ENCODE assay signal across 9 cellular contexts in the genomic region with DNA sequence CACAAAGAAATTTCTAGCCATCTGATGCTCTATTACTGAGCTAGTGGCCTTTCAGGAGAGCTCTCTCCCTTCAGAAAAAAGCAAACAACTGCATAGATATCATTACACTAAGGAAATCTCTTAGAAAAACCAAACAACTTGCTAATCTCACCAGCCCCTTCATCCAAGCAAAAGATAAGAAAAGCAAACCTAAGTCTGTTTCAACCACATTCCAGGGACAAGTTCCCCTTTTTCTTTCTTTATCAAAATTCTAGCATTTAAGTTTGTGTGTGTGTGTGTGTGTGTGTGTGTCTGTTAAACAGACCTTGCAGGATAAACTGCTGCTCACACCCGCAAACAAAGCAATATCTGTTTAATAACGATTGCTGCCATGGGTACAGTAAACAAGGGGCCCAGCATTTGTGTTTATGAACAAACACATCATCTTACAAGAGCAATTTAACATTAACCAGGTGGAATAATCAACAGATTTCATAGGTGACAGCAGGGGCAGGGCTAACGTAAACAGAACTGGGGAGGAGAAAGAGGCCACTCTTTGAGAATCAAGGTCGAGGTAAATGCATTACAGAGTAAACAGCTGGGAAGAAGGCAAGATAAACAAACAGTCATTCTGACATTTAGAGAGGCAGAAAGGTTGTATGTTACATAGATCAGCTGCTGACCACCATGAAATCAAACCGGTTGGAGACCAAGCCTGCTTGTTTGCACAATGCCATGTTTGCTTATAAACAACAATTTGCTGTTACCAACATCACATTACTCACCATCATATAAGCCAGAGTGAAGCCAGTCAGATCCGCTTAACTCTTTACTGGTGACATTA.
DNase-seq lines count a peak whose midpoint lies in the region; ATAC-seq and TF ChIP-seq lines count a peak whose summit lies in the region.
"Had no signal": no experiment of that assay in that cellular context is flagged by ENCODE, and none has a peak within 500 bp of the region (broad histone marks: within the 10 kb centered on the region; RNA-seq: fewer than 3 reads in every experiment).

No MANE protein-coding gene starts in this region.

- no peaks in the 10 kb centered on the region for H3K9me3 Mint-ChIP-seq in naive thymus-derived CD8-positive, alpha-beta T cell
- H3K9me3 Mint-ChIP-seq: IgD-negative memory B cell had no signal

- POLR2A ChIA-PET in naive thymus-derived CD8-positive, alpha-beta T cell (lab: Charles Lee), result interaction anchor here (0.6 to 0.7 kb wide), 2 partner anchors 9 to 134 kb away, joined by 3 to 4 read pairs; no protein-coding TSS in a partner anchor

- H3K4me1 Mint-ChIP-seq in naive thymus-derived CD8-positive, alpha-beta T cell, result peaks cover 54 to 96% (median 93%) of the 10 kb centered on the region in 4 donors

- DNase-seq in ELF-1 (ENCODE audit: low read depth, low spot score), result peak; percentile 14
- peak; percentile 76 for DNase-seq in NCI-H2029 (lab: John Stamatoyannopoulos, UW)
- peak; percentile 75 for DNase-seq in amniotic epithelial cell (ENCODE audit: low read depth)
- DNase-seq in naive thymus-derived CD8-positive, alpha-beta T cell, result no peak
- DNase-seq in cerebellum (ENCODE audit: low spot score), result no peak
- no peak for DNase-seq in G401 (ENCODE audit: low spot score)
- DNase-seq in epidermal melanocyte (ENCODE audit: insufficient read length, low spot score), result no peak
- no peak for DNase-seq in foreskin fibroblast

- peak overlapping the region in 8 of 10 donors; percentile 7 to 76 (median 23) for H3K4me3 Mint-ChIP-seq in naive thymus-derived CD8-positive, alpha-beta T cell
- H3K4me3 Mint-ChIP-seq: IgD-negative memory B cell had no signal

- ATAC-seq in naive thymus-derived CD8-positive, alpha-beta T cell, result no peak

- H3K36me3 Mint-ChIP-seq in naive thymus-derived CD8-positive, alpha-beta T cell, result peaks cover 0 to 37% (median 7%) of the 10 kb centered on the region in 3 donors

- no peak overlapping the region for H3K4me3 ChIP-seq in foreskin fibroblast (ENCODE audit: low read depth in 1 of 2, low read length in 2 of 2)

- no peaks in the 10 kb centered on the region for H3K27me3 Mint-ChIP-seq in naive thymus-derived CD8-positive, alpha-beta T cell
- H3K27me3 Mint-ChIP-seq: IgD-negative memory B cell had no signal

- no peak for TF ChIP-seq CTCF in foreskin fibroblast (IDR thresholded peaks at IDR 0.05; ENCODE audit: low read depth, low read length)

- H3K27ac Mint-ChIP-seq in naive thymus-derived CD8-positive, alpha-beta T cell, result peak overlapping the region; percentile 29 to 91 (median 79)

- in situ Hi-C loops in G401 (cut with HindIII; ENCODE audit: low sequenced_read_pairs), result no loop called here

Comparison
In these comparisons a context has a peak if more than half of its experiments do, and no peak if none do; other contexts are left out.
1. DNase-seq: peak in ELF-1 (single experiment), NCI-H2029 (single experiment) and amniotic epithelial cell (single experiment); none in naive thymus-derived CD8-positive, alpha-beta T cell (0 of 10), cerebellum (single experiment), G401 (single experiment), epidermal melanocyte (single experiment) and foreskin fibroblast (0 of 2).